In the genomic region with DNA sequence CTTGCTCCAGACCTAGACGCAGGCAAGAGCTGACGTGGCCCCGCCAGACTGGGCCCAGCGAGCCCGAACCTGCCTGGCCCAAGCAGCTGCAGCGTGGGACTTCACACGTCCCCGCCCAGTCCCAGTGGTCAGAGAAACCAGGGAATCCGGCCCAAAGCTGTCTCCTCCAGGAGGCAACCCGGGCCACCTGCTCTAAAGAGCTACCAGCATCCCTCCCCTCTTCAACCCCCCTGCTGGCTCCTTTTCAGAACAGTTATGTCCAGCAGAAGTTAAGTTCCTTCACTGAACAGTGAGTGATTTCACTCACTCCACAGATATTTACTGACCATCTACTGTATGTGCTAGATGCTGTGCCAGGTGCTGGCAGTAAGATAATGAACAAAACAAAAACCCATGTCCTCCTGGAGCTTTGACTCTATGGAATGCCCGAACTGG, we compare ENCODE assay signal across 11 cellular contexts. TPM values are rescaled to one million over a fixed set of nuclear protein-coding genes. Genes with fewer than 3 reads are reported as not detected.
DNase-seq lines count a peak whose midpoint lies in the region; ATAC-seq and TF ChIP-seq lines count a peak whose summit lies in the region.
"Had no signal": no experiment of that assay in that cellular context is flagged by ENCODE, and none has a peak within 500 bp of the region (broad histone marks: within the 10 kb centered on the region; RNA-seq: fewer than 3 reads in every experiment).

No MANE protein-coding gene starts in this region.

- TF ChIP-seq CTCF in CD8-positive, alpha-beta T cell (IDR thresholded peaks at IDR 0.05): no peak
- no peak for TF ChIP-seq CTCF in RWPE2 (IDR thresholded peaks at IDR 0.05; ENCODE audit: poor library complexity, severe bottlenecking)
- no peak for TF ChIP-seq CTCF in esophagus muscularis mucosa (IDR thresholded peaks at IDR 0.05)
- no peak for TF ChIP-seq CTCF in osteoblast (IDR thresholded peaks at IDR 0.05; ENCODE audit: extremely low read depth, low read depth, low read length)

- CTCF ChIA-PET in CD8-positive, alpha-beta T cell (lab: Charles Lee): interaction anchor here (0.7 to 3.3 kb wide), 5 partner anchors 10 to 50 kb away, joined by 3 to 11 read pairs (median 4); partner anchors contain the start of gene SLC50A1
- CTCF ChIA-PET in activated CD4-positive, alpha-beta T cell treated with anti-CD3 and anti-CD28 coated beads for 36 hours (lab: Charles Lee): interaction anchor here (1.5 to 1.8 kb wide), 2 partner anchors 44 to 47 kb away, joined by 3 to 5 read pairs; partner anchors contain the start of gene KRTCAP2

- H2AFZ ChIP-seq in osteoblast (ENCODE audit: low read length) (no peak overlapping the region), mesenchymal stem cell (ENCODE audit: low read depth, low read length) (no peak overlapping the region)

- no peak overlapping the region for H4K91ac ChIP-seq in mesenchymal stem cell (ENCODE audit: low read length)

- H3K4me2 ChIP-seq in osteoblast (ENCODE audit: insufficient read depth, low read length) (no peak overlapping the region), mesenchymal stem cell (ENCODE audit: low read length, poor library complexity, severe bottlenecking) (no peak overlapping the region)

- 76% methylated on average over 11 of the region's 11 CpGs for WGBS in esophagus muscularis mucosa
- WGBS in mesenchymal stem cell: 60% methylated on average over 10 of the region's 11 CpGs

- H3K27ac Mint-ChIP-seq in CD8-positive, alpha-beta T cell: no peak overlapping the region
- H3K27ac Mint-ChIP-seq in activated CD4-positive, alpha-beta T cell treated with anti-CD3 and anti-CD28 coated beads for 36 hours: no peak overlapping the region
- H3K27ac Mint-ChIP-seq: CD4-positive, CD25-positive, alpha-beta regulatory T cell had no signal

- H3K4me1 Mint-ChIP-seq in CD8-positive, alpha-beta T cell (ENCODE audit: low read depth): peaks cover 38% of the 10 kb centered on the region
- peaks cover 32% of the 10 kb centered on the region for H3K4me1 Mint-ChIP-seq in activated CD4-positive, alpha-beta T cell treated with anti-CD3 and anti-CD28 coated beads for 36 hours

- H3K36me3 Mint-ChIP-seq in CD8-positive, alpha-beta T cell: no peaks in the 10 kb centered on the region
- no peaks in the 10 kb centered on the region for H3K36me3 Mint-ChIP-seq in activated CD4-positive, alpha-beta T cell treated with anti-CD3 and anti-CD28 coated beads for 36 hours (ENCODE audit: low read depth)
- H3K36me3 Mint-ChIP-seq: CD4-positive, CD25-positive, alpha-beta regulatory T cell had no signal

- ATAC-seq in CD8-positive, alpha-beta T cell: no peak
- ATAC-seq in RWPE2 (ENCODE audit: low read depth) (peak; percentile 26), GM21526 (IDR thresholded peaks at IDR 0.05; ENCODE audit: low FRiP score, unreplicated experiment) (no peak), GM18868 (IDR thresholded peaks at IDR 0.05; ENCODE audit: unreplicated experiment) (no peak)
- no peak for ATAC-seq in activated CD4-positive, alpha-beta T cell treated with anti-CD3 and anti-CD28 coated beads for 36 hours

- no peak overlapping the region for H3K18ac ChIP-seq in mesenchymal stem cell (ENCODE audit: low read depth in 1 of 2, low read length in 2 of 2)

- H2AK5ac ChIP-seq in mesenchymal stem cell (ENCODE audit: low read length, severe bottlenecking): no peak overlapping the region

- H2BK12ac ChIP-seq in mesenchymal stem cell (ENCODE audit: low read length in 2 of 2): no peak overlapping the region

- no peaks in the 10 kb centered on the region for H3K9me3 Mint-ChIP-seq in CD8-positive, alpha-beta T cell
- no peaks in the 10 kb centered on the region for H3K9me3 Mint-ChIP-seq in activated CD4-positive, alpha-beta T cell treated with anti-CD3 and anti-CD28 coated beads for 36 hours (ENCODE audit: low read depth)
- H3K9me3 Mint-ChIP-seq: CD4-positive, CD25-positive, alpha-beta regulatory T cell had no signal

- no peak overlapping the region for H3K9ac ChIP-seq in mesenchymal stem cell (ENCODE audit: low read length)

- H4K20me1 ChIP-seq in osteoblast (ENCODE audit: insufficient read depth, low read length): no peaks in the 10 kb centered on the region

- no peaks in the 10 kb centered on the region for H3K27me3 Mint-ChIP-seq in CD8-positive, alpha-beta T cell (ENCODE audit: low read depth)
- H3K27me3 Mint-ChIP-seq in activated CD4-positive, alpha-beta T cell treated with anti-CD3 and anti-CD28 coated beads for 36 hours: peaks cover 20% of the 10 kb centered on the region

- H3K79me1 ChIP-seq in mesenchymal stem cell (replicated peaks; ENCODE audit: low read length, poor library complexity, severe bottlenecking): no peaks in the 10 kb centered on the region

- DNase-seq in CD8-positive, alpha-beta T cell: no peak
- peak; percentile 87 for DNase-seq in RWPE2 (ENCODE audit: low spot score)
- no peak for DNase-seq in esophagus muscularis mucosa (ENCODE audit: extremely low spot score)
- peak; percentile 56 for DNase-seq in osteoblast (ENCODE audit: insufficient read length, low spot score, missing footprints)
- DNase-seq in mesenchymal stem cell: no peak
- DNase-seq in activated CD4-positive, alpha-beta T cell treated with anti-CD3 and anti-CD28 coated beads for 36 hours: no peak
- DNase-seq: CD4-positive, CD25-positive, alpha-beta regulatory T cell; stimulated activated naive CD4-positive, alpha-beta T cell treated with Interleukin-2 at 50 U/mL for 16 hours had no signal

- intact Hi-C loops in CD8-positive, alpha-beta T cell (cut with DNase I, micrococcal nuclease): loop anchor here in 1 of 2 experiments (5.0 kb wide), 1 partner anchor 33 kb away; no protein-coding TSS in a partner anchor
- intact Hi-C loops in esophagus muscularis mucosa (cut with DNase I): loop anchor here (5.0 kb wide), 2 partner anchors 33 to 47 kb away; partner anchors contain the start of genes KRTCAP2 and TRIM46
- intact Hi-C loops in activated CD4-positive, alpha-beta T cell treated with anti-CD3 and anti-CD28 coated beads for 36 hours (cut with DNase I, micrococcal nuclease): loop anchor here in 1 of 2 experiments (5.0 kb wide), 1 partner anchor 33 kb away; no protein-coding TSS in a partner anchor

- POLR2A ChIA-PET in CD8-positive, alpha-beta T cell (lab: Charles Lee): no interaction called here
- POLR2A ChIA-PET in activated CD4-positive, alpha-beta T cell treated with anti-CD3 and anti-CD28 coated beads for 36 hours (lab: Charles Lee): no interaction called here

- H3K27me3 ChIP-seq in CD8-positive, alpha-beta T cell (ENCODE audit: insufficient read depth, low read length): no peaks in the 10 kb centered on the region
- H3K27me3 ChIP-seq in RWPE2 (ENCODE audit: insufficient read depth, poor library complexity, severe bottlenecking) (no peaks in the 10 kb centered on the region), esophagus muscularis mucosa (no peaks in the 10 kb centered on the region), osteoblast (ENCODE audit: insufficient read depth, low read length) (peaks cover 62% of the 10 kb centered on the region), mesenchymal stem cell (ENCODE audit: control insufficient read depth in 1 of 2, insufficient read depth in 1 of 2, low read length in 2 of 2) (peaks cover 61 to 83% of the 10 kb centered on the region in 2 experiments)

- TF ChIP-seq POLR2A in esophagus muscularis mucosa (IDR thresholded peaks at IDR 0.05; ENCODE audit: low read depth): no peak

- H2BK5ac ChIP-seq in mesenchymal stem cell (ENCODE audit: low read depth, low read length, poor library complexity, severe bottlenecking): no peak overlapping the region

- H4K8ac ChIP-seq in mesenchymal stem cell (ENCODE audit: low read length): no peak overlapping the region

- no peak overlapping the region for H2BK15ac ChIP-seq in mesenchymal stem cell (ENCODE audit: low read depth, poor library complexity, severe bottlenecking)

- H2BK120ac ChIP-seq in mesenchymal stem cell (ENCODE audit: low read depth, low read length): no peak overlapping the region

- no peak overlapping the region for H3K14ac ChIP-seq in mesenchymal stem cell (ENCODE audit: low read length in 2 of 2)

- TF ChIP-seq EP300 in esophagus muscularis mucosa (IDR thresholded peaks at IDR 0.05): no peak

- H3K4me3 Mint-ChIP-seq in CD8-positive, alpha-beta T cell: peak overlapping the region; percentile 11
- H3K4me3 Mint-ChIP-seq in activated CD4-positive, alpha-beta T cell treated with anti-CD3 and anti-CD28 coated beads for 36 hours: no peak overlapping the region

- no peak overlapping the region for H3K23ac ChIP-seq in mesenchymal stem cell (ENCODE audit: low read length in 2 of 2)

- no peak overlapping the region for H3K4me3 ChIP-seq in CD8-positive, alpha-beta T cell (ENCODE audit: low read depth, low read length)
- H3K4me3 ChIP-seq in RWPE2 (ENCODE audit: severe bottlenecking): no peak overlapping the region
- H3K4me3 ChIP-seq in esophagus muscularis mucosa: no peak overlapping the region
- H3K4me3 ChIP-seq in osteoblast (ENCODE audit: insufficient read depth, low read length): no peak overlapping the region
- H3K4me3 ChIP-seq in mesenchymal stem cell (ENCODE audit: insufficient read depth in 1 of 2, low read depth in 1 of 2, low read length in 2 of 2): no peak overlapping the region

- no peaks in the 10 kb centered on the region for H3K36me3 ChIP-seq in CD8-positive, alpha-beta T cell (ENCODE audit: insufficient read depth, low read length)
- H3K36me3 ChIP-seq in RWPE2 (ENCODE audit: low read depth): peaks cover 2% of the 10 kb centered on the region
- no peaks in the 10 kb centered on the region for H3K36me3 ChIP-seq in esophagus muscularis mucosa
- H3K36me3 ChIP-seq in osteoblast (ENCODE audit: insufficient read depth, low read length): no peaks in the 10 kb centered on the region
- no peaks in the 10 kb centered on the region for H3K36me3 ChIP-seq in mesenchymal stem cell (ENCODE audit: control insufficient read depth in 1 of 2, insufficient read depth in 2 of 2, low read depth in 1 of 2, low read length in 2 of 2)

- H3K4ac ChIP-seq in mesenchymal stem cell (ENCODE audit: low read depth in 1 of 2, low read length in 2 of 2): no peak overlapping the region

- H3K27ac ChIP-seq in CD8-positive, alpha-beta T cell (ENCODE audit: low read depth, low read length): no peak overlapping the region
- H3K27ac ChIP-seq in RWPE2 (ENCODE audit: poor library complexity, severe bottlenecking) (peak overlapping the region; percentile 91), esophagus muscularis mucosa (replicated peaks in 1 of 4) (peak overlapping the region; percentile 85 to 97 (median 89)), osteoblast (ENCODE audit: low read depth, low read length) (no peak overlapping the region), mesenchymal stem cell (ENCODE audit: low read length, poor library complexity, severe bottlenecking) (no peak overlapping the region)

- H3K79me2 ChIP-seq in osteoblast (ENCODE audit: insufficient read depth, low read length): no peaks in the 10 kb centered on the region

- no peaks in the 10 kb centered on the region for H3K9me3 ChIP-seq in CD8-positive, alpha-beta T cell (ENCODE audit: low read length)
- H3K9me3 ChIP-seq in RWPE2 (ENCODE audit: severe bottlenecking) (no peaks in the 10 kb centered on the region), esophagus muscularis mucosa (no peaks in the 10 kb centered on the region), osteoblast (ENCODE audit: low read depth, low read length) (no peaks in the 10 kb centered on the region), mesenchymal stem cell (ENCODE audit: control insufficient read depth, low read length) (no peaks in the 10 kb centered on the region)

- H3K4me1 ChIP-seq in CD8-positive, alpha-beta T cell (ENCODE audit: insufficient read depth, low read length): peaks cover 34% of the 10 kb centered on the region
- H3K4me1 ChIP-seq in RWPE2 (ENCODE audit: insufficient read depth, poor library complexity, severe bottlenecking) (peaks cover 38% of the 10 kb centered on the region), esophagus muscularis mucosa (peaks cover 45 to 50% (median 48%) of the 10 kb centered on the region in 4 donors), osteoblast (ENCODE audit: insufficient read depth, low read length) (peaks cover 13% of the 10 kb centered on the region), mesenchymal stem cell (ENCODE audit: control insufficient read depth, insufficient read depth, low read depth, low read length) (peaks cover 51% of the 10 kb centered on the region)

RNA-seq across cellular contexts. Expression of gene EFNA1, which starts 2.1 kb away (rescaled TPM):
- total RNA-seq in CD8-positive, alpha-beta T cell: 10 to 100 TPM in 1 of 2 experiments, 1 to 10 TPM in 1; 7.3 to 10.4 TPM
- 10 to 100 TPM; 11.2 to 37.3 (median 27.5) TPM for total RNA-seq in esophagus muscularis mucosa
- 0.36 and 0.88 TPM in 2 replicates for total RNA-seq in osteoblast
- 0.62 TPM for polyA plus RNA-seq in mesenchymal stem cell (2013, experiment 1 of 2)
- polyA plus RNA-seq in mesenchymal stem cell (2013, experiment 2 of 2): 0.53 TPM
- total RNA-seq in activated CD4-positive, alpha-beta T cell treated with anti-CD3 and anti-CD28 coated beads for 36 hours: 1 to 10 TPM in 1 of 2 experiments, under 1 TPM in 1; 0.82 to 1.1 TPM
- total RNA-seq: fibroblast of villous mesenchyme had no signal

RNA-seq across cellular contexts. Expression of gene SLC50A1, which starts 10.1 kb away (rescaled TPM):
- total RNA-seq in CD8-positive, alpha-beta T cell: 10 to 100 TPM; 12.9 to 14.2 TPM
- total RNA-seq in esophagus muscularis mucosa (10 to 100 TPM; 13.3 to 18.7 (median 15.2) TPM), osteoblast (34.5 and 38.0 TPM in 2 replicates)
- 41.0 TPM for polyA plus RNA-seq in mesenchymal stem cell (2013, experiment 1 of 2)
- 42.4 TPM for polyA plus RNA-seq in mesenchymal stem cell (2013, experiment 2 of 2)
- total RNA-seq in activated CD4-positive, alpha-beta T cell treated with anti-CD3 and anti-CD28 coated beads for 36 hours: 10 to 100 TPM; 50.2 to 58.0 TPM

RNA-seq across cellular contexts. Expression of gene DPM3, which starts 14.8 kb away (rescaled TPM):
- 10 to 100 TPM; 15.6 to 16.7 TPM for total RNA-seq in CD8-positive, alpha-beta T cell
- 100 to 1,000 TPM in 2 of 4 donors, 10 to 100 TPM in 2; 54.5 to 176 (median 80.6) TPM for total RNA-seq in esophagus muscularis mucosa
- 15.9 and 34.4 TPM in 2 replicates for total RNA-seq in osteoblast
- 176 TPM for polyA plus RNA-seq in mesenchymal stem cell (2013, experiment 1 of 2)
- polyA plus RNA-seq in mesenchymal stem cell (2013, experiment 2 of 2): 182 TPM
- total RNA-seq in activated CD4-positive, alpha-beta T cell treated with anti-CD3 and anti-CD28 coated beads for 36 hours: 10 to 100 TPM; 29.8 to 34.3 TPM

RNA-seq across cellular contexts. Expression of gene EFNA3, which starts 46.9 kb away (rescaled TPM):
- total RNA-seq in CD8-positive, alpha-beta T cell: under 1 TPM; 0.46 to 0.69 TPM
- 1 to 10 TPM in 2 of 4 donors, under 1 TPM in 1, not detected in 1; 0.91 to 1.7 (median 1.7) TPM for total RNA-seq in esophagus muscularis mucosa
- total RNA-seq in osteoblast: 1.4 and 2.1 TPM in 2 replicates
- polyA plus RNA-seq in mesenchymal stem cell (2013, experiment 1 of 2): 0.95 TPM
- polyA plus RNA-seq in mesenchymal stem cell (2013, experiment 2 of 2): 1.3 TPM
- 1 to 10 TPM; 5.1 to 6.9 TPM for total RNA-seq in activated CD4-positive, alpha-beta T cell treated with anti-CD3 and anti-CD28 coated beads for 36 hours

RNA-seq across cellular contexts. Expression of gene KRTCAP2, which starts 47.6 kb away (rescaled TPM):
- 10 to 100 TPM; 58.9 to 71.2 TPM for total RNA-seq in CD8-positive, alpha-beta T cell
- total RNA-seq in esophagus muscularis mucosa: 100 to 1,000 TPM in 2 of 4 donors, 10 to 100 TPM in 2; 76.0 to 146 (median 108) TPM
- total RNA-seq in osteoblast: 112 and 117 TPM in 2 replicates
- polyA plus RNA-seq in mesenchymal stem cell (2013, experiment 1 of 2): 350 TPM
- polyA plus RNA-seq in mesenchymal stem cell (2013, experiment 2 of 2): 358 TPM
- total RNA-seq in activated CD4-positive, alpha-beta T cell treated with anti-CD3 and anti-CD28 coated beads for 36 hours: 100 to 1,000 TPM; 125 to 300 TPM

Comparison
In these comparisons a context has a peak if more than half of its experiments do, and no peak if none do; other contexts are left out.
1. DNase-seq: peak in RWPE2 (single experiment) and osteoblast (single experiment); none in CD8-positive, alpha-beta T cell (0 of 7), esophagus muscularis mucosa (single experiment), mesenchymal stem cell (single experiment) and activated CD4-positive, alpha-beta T cell treated with anti-CD3 and anti-CD28 coated beads for 36 hours (single experiment).
2. H3K27ac ChIP-seq: peak in RWPE2 (single experiment) and esophagus muscularis mucosa (4 of 4); none in CD8-positive, alpha-beta T cell (single experiment), osteoblast (single experiment) and mesenchymal stem cell (single experiment).